Comparison of ENCODE assay signal across 13 cellular contexts in the genomic region with DNA sequence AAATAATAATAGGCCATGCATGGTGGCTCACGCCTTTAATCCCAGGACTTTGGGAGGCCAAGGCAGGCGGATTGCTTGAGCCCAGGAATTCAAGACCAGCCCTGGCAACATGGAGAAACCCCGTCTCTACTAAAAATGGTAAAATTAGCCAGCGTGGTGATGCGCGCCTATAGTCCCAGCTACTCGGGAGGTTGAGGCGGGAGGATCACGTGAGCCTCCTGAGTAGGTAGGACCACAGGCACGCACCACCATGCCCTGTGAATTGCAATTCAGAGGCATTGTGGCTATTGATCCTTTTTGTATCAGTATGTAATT. TPM values are rescaled to one million over a fixed set of nuclear protein-coding genes. Genes with fewer than 3 reads are reported as not detected.
A peak's percentile ranks its signal among the peaks of the same experiment; 100 is the strongest.
DNase-seq lines count a peak whose midpoint lies in the region; ATAC-seq, FAIRE-seq and TF ChIP-seq lines count a peak whose summit lies in the region.
"Had no signal": no experiment of that assay in that cellular context is flagged by ENCODE, and none has a peak within 500 bp of the region (broad histone marks: within the 10 kb centered on the region; RNA-seq: fewer than 3 reads in every experiment).

No MANE protein-coding gene starts in this region.

- peak overlapping the region; percentile 78 for H3K27ac ChIP-seq in A673 (ENCODE audit: low read depth, low read length, poor library complexity, severe bottlenecking)

- DNase-seq in A673 (ENCODE audit: low spot score) (no peak), GM19239 (ENCODE audit: insufficient read length, low spot score) (no peak), AG20443 (ENCODE audit: low spot score) (no peak), NCI-H1048 (lab: John Stamatoyannopoulos, UW) (no peak)
- peak in 1 of 10 donors; percentile 13 for DNase-seq in naive thymus-derived CD8-positive, alpha-beta T cell
- DNase-seq: activated gamma-delta T cell treated with Interleukin-2 at 50 U/mL for 16 hours, Caco-2, NCI-H526 treated with DMSO at 0.1 percent for 48 hours had no signal

- BruUV-seq in A673 (replicated peaks; lab: Mats Ljungman, UMichigan) = no TSS peak

- peaks cover 79% of the 10 kb centered on the region for H3K4me1 Mint-ChIP-seq in activated naive CD8-positive, alpha-beta T cell (ENCODE audit: low read depth)
- peaks cover 32 to 83% (median 66%) of the 10 kb centered on the region in 4 donors for H3K4me1 Mint-ChIP-seq in naive thymus-derived CD8-positive, alpha-beta T cell

- H3K27ac Mint-ChIP-seq in activated naive CD8-positive, alpha-beta T cell = peak overlapping the region; percentile 98
- H3K27ac Mint-ChIP-seq in naive thymus-derived CD8-positive, alpha-beta T cell = peak overlapping the region; percentile 95 to 100 (median 99)

- H3K4me3 ChIP-seq in A673 (ENCODE audit: low read depth, low read length, poor library complexity, severe bottlenecking) = no peak overlapping the region

- ATAC-seq in naive thymus-derived CD8-positive, alpha-beta T cell = no peak
- ATAC-seq in HG03469 (IDR thresholded peaks at IDR 0.05; ENCODE audit: unreplicated experiment) = no peak
- no peak for ATAC-seq in HG03378 (IDR thresholded peaks at IDR 0.05; ENCODE audit: unreplicated experiment)

- H3K9me3 ChIP-seq in A673 (ENCODE audit: low read depth, low read length, poor library complexity, severe bottlenecking) = no peaks in the 10 kb centered on the region
- H3K9me3 ChIP-seq: Caco-2 had no signal

- POLR2A ChIA-PET in A673 (lab: Charles Lee; ENCODE audit: low non-redundant PET) = no interaction called here
- POLR2A ChIA-PET in naive thymus-derived CD8-positive, alpha-beta T cell (lab: Charles Lee) = interaction anchor here (0.8 to 7.8 kb wide), 12 partner anchors 8 to 189 kb away, joined by 3 to 86 read pairs (median 8); partner anchors contain the start of genes C12orf60, ERP27, PDE6H and WBP11

- H3K4me1 ChIP-seq in A673 (ENCODE audit: insufficient read depth, low read length, poor library complexity, severe bottlenecking) = peaks cover 59% of the 10 kb centered on the region
- H3K4me1 ChIP-seq: Caco-2 had no signal

- H3K27me3 ChIP-seq in A673 (replicated peaks; ENCODE audit: insufficient read depth, low read depth, low read length, poor library complexity) = no peaks in the 10 kb centered on the region

- no peaks in the 10 kb centered on the region for H3K36me3 ChIP-seq in A673 (ENCODE audit: insufficient read depth, low read length, poor library complexity, severe bottlenecking)

- H3K9me3 Mint-ChIP-seq in activated naive CD8-positive, alpha-beta T cell (ENCODE audit: low read depth) = no peaks in the 10 kb centered on the region
- peaks cover 0 to 10% (median 0%) of the 10 kb centered on the region in 9 donors for H3K9me3 Mint-ChIP-seq in naive thymus-derived CD8-positive, alpha-beta T cell

- intact Hi-C loops in A673 (cut with micrococcal nuclease; ENCODE audit: unreplicated experiment) = no loop called here

- no peak for TF ChIP-seq CTCF in A673 (conservative IDR thresholded peaks at IDR 0.05; ENCODE audit: low read depth, low read length)

- peaks cover 12% of the 10 kb centered on the region for H3K36me3 Mint-ChIP-seq in activated naive CD8-positive, alpha-beta T cell
- H3K36me3 Mint-ChIP-seq in naive thymus-derived CD8-positive, alpha-beta T cell = peaks cover 18 to 58% (median 42%) of the 10 kb centered on the region in 3 donors

- H3K4me3 Mint-ChIP-seq in activated naive CD8-positive, alpha-beta T cell = peak overlapping the region; percentile 99
- H3K4me3 Mint-ChIP-seq in naive thymus-derived CD8-positive, alpha-beta T cell = peak overlapping the region; percentile 95 to 100 (median 99)

- H3K27me3 Mint-ChIP-seq in activated naive CD8-positive, alpha-beta T cell = no peaks in the 10 kb centered on the region
- H3K27me3 Mint-ChIP-seq in naive thymus-derived CD8-positive, alpha-beta T cell = no peaks in the 10 kb centered on the region

- peak; percentile 74 for FAIRE-seq in GM19239 (lab: Jason Lieb, UNC)
- FAIRE-seq: endometrium had no signal

- CTCF ChIA-PET in A673 (lab: Charles Lee) = no interaction called here

RNA-seq across cellular contexts. Expression of gene ARHGDIB, which starts 2.3 kb away (rescaled TPM):
- total RNA-seq in A673 (2021) = 88.1 and 122 TPM in 2 replicates
- 100 to 1,000 TPM; 937 to 948 TPM for total RNA-seq in naive thymus-derived CD8-positive, alpha-beta T cell
- polyA plus RNA-seq in naive thymus-derived CD8-positive, alpha-beta T cell = 1,000 to 10,000 TPM; 3,195 to 3,446 (median 3,407) TPM

RNA-seq across cellular contexts. Expression of gene PDE6H, which starts 13.8 kb away (rescaled TPM):
- total RNA-seq in A673 (2021) = not detected in 2 replicates
- total RNA-seq in naive thymus-derived CD8-positive, alpha-beta T cell = not detected
- polyA plus RNA-seq in naive thymus-derived CD8-positive, alpha-beta T cell = not detected
- total RNA-seq: Caco-2, osteoblast had no signal

RNA-seq across cellular contexts. Expression of gene ERP27, which starts 20.7 kb away (rescaled TPM):
- total RNA-seq in A673 (2021) = not detected in 2 replicates
- 10 to 100 TPM; 23.9 to 25.8 TPM for total RNA-seq in naive thymus-derived CD8-positive, alpha-beta T cell
- polyA plus RNA-seq in naive thymus-derived CD8-positive, alpha-beta T cell = 1 to 10 TPM; 3.2 to 4.4 (median 3.9) TPM
- total RNA-seq: osteoblast had no signal

Comparison
In these comparisons a context has a peak if more than half of its experiments do, and no peak if none do; other contexts are left out.
1. RNA of gene ERP27, which starts 20.7 kb away (total RNA-seq): 23.9 to 25.8 TPM in naive thymus-derived CD8-positive, alpha-beta T cell; not detected in A673; every median in the first group is over 10 times any median in the second.